1 cellular context compared by ENCODE assay signal in genomic region chr14:73264896-73265720, GRCh38.
TF ChIP-seq lines count a peak whose summit lies in the region.

No MANE protein-coding gene starts in this region.

TF ChIP-seq in K562, 482 proteins besides CTCF, POLR2A, EP300 and RAD21 (continued from another document):
- no peak for TF ChIP-seq ZNF318 (IDR thresholded peaks at IDR 0.05; ENCODE audit: borderline replicate concordance in 1 of 2, low read depth in 1 of 2)
TF ChIP-seq in K562: peak in this region for 1.
